ENCODE assay signal across 8 cellular contexts in genomic region chr16:4506450-4506849, GRCh38. TPM values are rescaled to one million over a fixed set of nuclear protein-coding genes. Genes with fewer than 3 reads are reported as not detected.
DNase-seq lines count a peak whose midpoint lies in the region; ATAC-seq and TF ChIP-seq lines count a peak whose summit lies in the region.

No MANE protein-coding gene starts in this region.

- DNase-seq in activated CD8-positive, alpha-beta memory T cell treated with anti-CD3 and anti-CD28 coated beads for 24 hours = peak; percentile 77
- no peak for DNase-seq in activated CD8-positive, alpha-beta memory T cell treated with anti-CD3 and anti-CD28 coated beads, Interleukin-2, amount 50 U/mL, for 48 hours
- DNase-seq in M059J (ENCODE audit: low read depth) = peak; percentile 75
- peak; percentile 45 for DNase-seq in SKM-1 (lab: John Stamatoyannopoulos, UW; ENCODE audit: unreplicated experiment)
- DNase-seq in adrenal gland = peak; percentile 73 to 89 (median 79)
- DNase-seq in left cardiac atrium = peak; percentile 60
- no peak for DNase-seq in retinal pigment epithelial cell (ENCODE audit: low read depth)

- WGBS in adrenal gland, 4 donors = 0 to 7% (median 5%) methylated on average over 2 to 3 of the region's 3 CpGs

- no peaks in the 10 kb centered on the region for H3K9me3 ChIP-seq in adrenal gland (replicated peaks in 1 of 3)

- peaks cover 0 to 9% of the 10 kb centered on the region in 2 donors for H3K4me1 ChIP-seq in adrenal gland (replicated peaks in 1 of 2)

- H3K4me3 ChIP-seq in adrenal gland (no peak overlapping the region), retinal pigment epithelial cell (ENCODE audit: low read length) (no peak overlapping the region)

- no peak overlapping the region for H3K27ac ChIP-seq in adrenal gland

- TF ChIP-seq POLR2A in adrenal gland (IDR thresholded peaks at IDR 0.05) = no peak

- no peaks in the 10 kb centered on the region for H3K27me3 ChIP-seq in adrenal gland

- ATAC-seq in left cardiac atrium (peak; percentile 81 to 85), HG02852 (IDR thresholded peaks at IDR 0.05; ENCODE audit: unreplicated experiment) (no peak)

- TF ChIP-seq CTCF in adrenal gland (IDR thresholded peaks at IDR 0.05) = peak; percentile 77 to 94 (median 88)
- peak; percentile 88 for TF ChIP-seq CTCF in retinal pigment epithelial cell (conservative IDR thresholded peaks at IDR 0.05; ENCODE audit: low read depth, low read length)

- intact Hi-C loops in adrenal gland (cut with DNase I) (loop anchor here in 1 of 2 donors (5.0 kb wide), 1 partner anchor 41 kb away; no protein-coding TSS in a partner anchor), left cardiac atrium (cut with DNase I) (loop anchor here (5.0 to 10.0 kb wide), 2 partner anchors 41 to 78 kb away; no protein-coding TSS in a partner anchor)

- peaks cover 0 to 50% of the 10 kb centered on the region in 2 donors for H3K36me3 ChIP-seq in adrenal gland (replicated peaks in 1 of 2)

RNA-seq across cellular contexts. Expression of gene HMOX2, which starts 30.3 kb away (rescaled TPM):
- 54.5 and 86.1 TPM in 2 replicates for total RNA-seq in M059J (2014; rRNA removed; shearing (Covaris generic))
- total RNA-seq in adrenal gland = 100 to 1,000 TPM in 1 of 8 donors, 10 to 100 TPM in 7; 46.0 to 113 (median 65.6) TPM
- 100 to 1,000 TPM in 1 of 3 donors, 10 to 100 TPM in 2; 36.1 to 114 (median 39.0) TPM for polyA plus RNA-seq in adrenal gland
- 10 to 100 TPM; 65.3 to 92.0 TPM for total RNA-seq in left cardiac atrium

RNA-seq across cellular contexts. Expression of gene NMRAL1, which starts 32.0 kb away (rescaled TPM):
- 118 and 126 TPM in 2 replicates for total RNA-seq in M059J (2014; rRNA removed; shearing (Covaris generic))
- total RNA-seq in adrenal gland = 100 to 1,000 TPM in 1 of 8 donors, 10 to 100 TPM in 7; 51.3 to 104 (median 69.9) TPM
- 100 to 1,000 TPM in 2 of 3 donors, 10 to 100 TPM in 1; 35.0 to 139 (median 126) TPM for polyA plus RNA-seq in adrenal gland
- total RNA-seq in left cardiac atrium = 10 to 100 TPM; 16.8 to 17.2 TPM

RNA-seq across cellular contexts. Expression of gene CDIP1, which starts 32.1 kb away (rescaled TPM):
- 16.0 and 20.9 TPM in 2 replicates for total RNA-seq in M059J (2014; rRNA removed; shearing (Covaris generic))
- total RNA-seq in adrenal gland = 10 to 100 TPM; 26.0 to 68.0 (median 45.6) TPM
- 10 to 100 TPM; 23.6 to 41.6 (median 24.5) TPM for polyA plus RNA-seq in adrenal gland
- total RNA-seq in left cardiac atrium = 10 to 100 TPM; 34.1 to 42.9 TPM

RNA-seq across cellular contexts. Expression of gene C16orf96, which starts 49.7 kb away (rescaled TPM):
- total RNA-seq in M059J (2014; rRNA removed; shearing (Covaris generic)) = not detected in 2 replicates
- total RNA-seq in adrenal gland (under 1 TPM; 0.14 to 0.61 (median 0.29) TPM), left cardiac atrium (under 1 TPM in 1 of 2 donors, not detected in 1; 0.10 TPM)
- polyA plus RNA-seq in adrenal gland = under 1 TPM in 2 of 3 donors, not detected in 1; 0.07 to 0.16 TPM

Comparison
In these comparisons a context has a peak if more than half of its experiments do, and no peak if none do; other contexts are left out.
1. DNase-seq: peak in activated CD8-positive, alpha-beta memory T cell treated with anti-CD3 and anti-CD28 coated beads for 24 hours (single experiment), M059J (single experiment), SKM-1 (single experiment), adrenal gland (7 of 7) and left cardiac atrium (single experiment); none in activated CD8-positive, alpha-beta memory T cell treated with anti-CD3 and anti-CD28 coated beads, Interleukin-2, amount 50 U/mL, for 48 hours (single experiment) and retinal pigment epithelial cell (single experiment).